In the genomic region with DNA sequence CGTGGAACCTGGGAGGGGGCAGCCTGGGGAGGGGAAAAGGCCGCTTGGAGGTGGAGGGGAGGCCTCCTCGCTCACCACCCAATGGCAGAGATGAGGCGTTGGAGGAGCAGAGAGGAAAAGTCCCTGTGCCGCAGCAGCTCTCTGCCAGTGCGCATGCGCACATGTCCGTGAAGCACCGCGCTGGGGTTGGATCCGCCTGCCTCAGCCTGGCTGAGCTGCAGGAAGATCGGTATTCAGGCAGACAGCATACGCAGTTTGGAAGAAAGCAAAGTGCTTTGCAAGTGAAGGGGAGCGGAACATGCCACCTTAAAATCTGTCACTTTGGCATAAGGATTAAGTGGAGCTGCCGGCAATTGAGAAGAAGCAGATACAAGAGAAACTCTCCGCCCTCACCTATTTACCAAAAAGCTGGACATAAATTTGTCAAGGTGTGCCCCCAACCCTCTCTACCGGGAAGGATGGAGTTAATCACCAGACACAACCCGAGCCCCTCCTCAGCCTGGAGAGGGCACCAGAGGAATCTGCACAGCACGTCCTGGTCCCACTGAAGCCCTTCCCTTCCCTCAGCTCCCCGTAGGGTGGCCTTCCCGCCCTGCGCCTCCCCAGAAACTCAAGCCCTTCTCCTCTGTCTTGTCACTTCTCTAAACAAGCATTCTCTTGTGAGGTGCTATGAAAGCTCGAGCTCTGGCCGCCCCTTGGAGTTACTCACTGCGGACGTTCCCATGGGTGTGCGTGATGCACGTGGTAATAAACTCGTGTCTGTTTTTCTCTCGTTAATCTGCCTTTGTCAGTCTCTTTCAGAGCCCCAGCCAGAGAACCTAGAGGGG, we compare ENCODE assay signal across 8 cellular contexts.
A peak's percentile ranks its signal among the peaks of the same experiment; 100 is the strongest.
DNase-seq lines count a peak whose midpoint lies in the region; ATAC-seq and TF ChIP-seq lines count a peak whose summit lies in the region.

No MANE protein-coding gene starts in this region.

- ATAC-seq in HG03103 (IDR thresholded peaks at IDR 0.05; ENCODE audit: low read depth, unreplicated experiment) (peak; percentile 89), GM19324 (IDR thresholded peaks at IDR 0.05; ENCODE audit: low FRiP score, unreplicated experiment) (no peak)

- H3K36me3 ChIP-seq in endocrine pancreas (ENCODE audit: control insufficient read depth, insufficient read depth, low read length) = no peaks in the 10 kb centered on the region

- in situ Hi-C loops in GM13977 (cut with MboI; ENCODE audit: low pct_unique_long_range_greater_than_20kb, low sequenced_read_pairs, unreplicated experiment) = no loop called here

- peak overlapping the region; percentile 30 for H3K4me3 ChIP-seq in endocrine pancreas (ENCODE audit: control insufficient read depth, insufficient read depth, low read length)

- DNase-seq in GM13977 (ENCODE audit: low spot score) (peak; percentile 86), NCI-H526 treated with DMSO at 0.1 percent for 48 hours (lab: John Stamatoyannopoulos, UW) (peak; percentile 33), medulla oblongata (ENCODE audit: extremely low spot score) (peak; percentile 92)
- DNase-seq in activated CD8-positive, alpha-beta memory T cell treated with anti-CD3 and anti-CD28 coated beads, Interleukin-2, amount 50 U/mL, for 1 hour (ENCODE audit: extremely low read depth) = peak; percentile 33
- peak; percentile 62 to 63 for DNase-seq in stimulated activated CD4-positive, alpha-beta T cell treated with anti-CD3 and anti-CD28 coated beads, Interleukin-4, amount 100 ng/mL, for 48 hours (ENCODE audit: low read depth in 2 of 2)

- H3K4me1 ChIP-seq in endocrine pancreas (ENCODE audit: control insufficient read depth, insufficient read depth, low read length) = no peaks in the 10 kb centered on the region

- H3K9me3 ChIP-seq in endocrine pancreas (ENCODE audit: control insufficient read depth, low read length) = no peaks in the 10 kb centered on the region

- H3K9ac ChIP-seq in endocrine pancreas (ENCODE audit: control insufficient read depth, insufficient read depth, low read length) = peak overlapping the region; percentile 8

- TF ChIP-seq CTCF in GM13977 (IDR thresholded peaks at IDR 0.05; ENCODE audit: extremely low read depth, insufficient read depth, missing control alignments) = no peak

- H3K27me3 ChIP-seq in endocrine pancreas (ENCODE audit: control insufficient read depth, insufficient read depth, low read length) = no peaks in the 10 kb centered on the region

Comparison
In these comparisons a context has a peak if more than half of its experiments do, and no peak if none do; other contexts are left out.
1. DNase-seq: peak in every context shown above with its lines; median percentile 92 in medulla oblongata; 86 in GM13977; 62 in stimulated activated CD4-positive, alpha-beta T cell treated with anti-CD3 and anti-CD28 coated beads, Interleukin-4, amount 100 ng/mL, for 48 hours; 33 in NCI-H526 treated with DMSO at 0.1 percent for 48 hours; 33 in activated CD8-positive, alpha-beta memory T cell treated with anti-CD3 and anti-CD28 coated beads, Interleukin-2, amount 50 U/mL, for 1 hour.